ENCODE assay signal across 17 cellular contexts in the genomic region with DNA sequence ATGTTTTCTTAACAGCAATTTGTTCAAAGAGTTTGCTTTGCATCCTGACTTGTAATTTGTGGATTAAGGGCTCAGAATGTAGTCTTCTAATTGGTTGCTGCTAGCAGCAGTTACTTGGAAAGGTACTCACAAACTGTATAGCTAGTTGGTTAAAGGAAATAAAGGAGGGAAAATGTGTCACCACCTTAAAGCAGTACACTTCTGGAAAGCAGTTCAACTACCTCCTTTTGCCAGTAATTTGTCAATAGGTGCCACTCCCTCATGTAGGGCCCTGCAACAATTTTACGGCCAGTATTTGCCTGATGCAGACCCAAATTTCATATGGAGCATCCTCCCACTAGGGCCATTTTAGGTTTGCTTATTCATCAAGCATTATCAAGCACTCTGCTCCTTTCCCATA. TPM values are rescaled to one million over a fixed set of nuclear protein-coding genes. Genes with fewer than 3 reads are reported as not detected.
DNase-seq lines count a peak whose midpoint lies in the region; ATAC-seq, FAIRE-seq and TF ChIP-seq lines count a peak whose summit lies in the region.
"Had no signal": no experiment of that assay in that cellular context is flagged by ENCODE, and none has a peak within 500 bp of the region (broad histone marks: within the 10 kb centered on the region; RNA-seq: fewer than 3 reads in every experiment).

No MANE protein-coding gene starts in this region.

- H2AFZ ChIP-seq in hepatocyte (no peak overlapping the region), neural progenitor cell (replicated peaks) (no peak overlapping the region)

- intact Hi-C loops in breast epithelium (cut with DNase I; ENCODE audit: low total_unique reads) = no loop called here
- intact Hi-C loops in MCF 10A (cut with micrococcal nuclease) = no loop called here

- no peaks in the 10 kb centered on the region for H3K9me2 ChIP-seq in hepatocyte (replicated peaks; ENCODE audit: insufficient read depth)

- H3K4me1 ChIP-seq in breast epithelium = no peaks in the 10 kb centered on the region
- H3K4me1 ChIP-seq in hepatocyte (ENCODE audit: insufficient read depth) = peaks cover 49% of the 10 kb centered on the region
- H3K4me1 ChIP-seq in neural progenitor cell = peaks cover 17% of the 10 kb centered on the region
- H3K4me1 ChIP-seq: A549, Peyer's patch had no signal

- H3K4me3 Mint-ChIP-seq in MCF 10A (ENCODE audit: unreplicated experiment) = no peak overlapping the region
- H3K4me3 Mint-ChIP-seq in neural progenitor cell = no peak overlapping the region
- no peak overlapping the region for H3K4me3 Mint-ChIP-seq in stimulated activated naive B cell treated with anti-CD40 and anti-IgM and Interleukin-4, amounts not matched to agents 10 μg/mL and 1 μg/mL and 100 μg/mL, for 72 hours
- H3K4me3 Mint-ChIP-seq: CD4-positive, alpha-beta T cell had no signal

- CTCF ChIA-PET in MCF 10A (lab: Yijun Ruan, JAX) = no interaction called here

- H3K9ac ChIP-seq in neural progenitor cell = no peak overlapping the region

- H3K27ac ChIP-seq in breast epithelium = peak overlapping the region; percentile 62 to 66
- H3K27ac ChIP-seq in hepatocyte = peak overlapping the region; percentile 70
- no peak overlapping the region for H3K27ac ChIP-seq in neural progenitor cell
- H3K27ac ChIP-seq: A549 had no signal

- WGBS in hepatocyte (ENCODE audit: low lambda C conversion rate, missing lambda C conversion rate) = 62% methylated on average over 1 of the region's 1 CpG

- H3K4me3 ChIP-seq in breast epithelium (no peak overlapping the region), hepatocyte (no peak overlapping the region), neural progenitor cell (no peak overlapping the region)
- H3K4me3 ChIP-seq: A549, HAP-1 had no signal

- H3K27ac Mint-ChIP-seq in MCF 10A (ENCODE audit: low read depth, unreplicated experiment) (no peak overlapping the region), neural progenitor cell (peak overlapping the region; percentile 57)
- no peak overlapping the region for H3K27ac Mint-ChIP-seq in stimulated activated naive B cell treated with anti-CD40 and anti-IgM and Interleukin-4, amounts not matched to agents 10 μg/mL and 1 μg/mL and 100 μg/mL, for 72 hours
- H3K27ac Mint-ChIP-seq: CD4-positive, alpha-beta T cell had no signal

- H3K79me2 ChIP-seq in hepatocyte (peaks cover 52% of the 10 kb centered on the region), neural progenitor cell (ENCODE audit: low read depth) (no peaks in the 10 kb centered on the region)

- H3K4me2 ChIP-seq in hepatocyte (peak overlapping the region; percentile 60), neural progenitor cell (no peak overlapping the region)
- H3K4me2 ChIP-seq: A549 had no signal

- peaks cover 6% of the 10 kb centered on the region for H4K20me1 ChIP-seq in hepatocyte (ENCODE audit: insufficient read depth, poor library complexity, severe bottlenecking)
- H4K20me1 ChIP-seq in neural progenitor cell (ENCODE audit: low read depth) = no peaks in the 10 kb centered on the region

- H3K4me1 Mint-ChIP-seq in MCF 10A (ENCODE audit: insufficient read depth, unreplicated experiment) (peaks cover 11% of the 10 kb centered on the region), neural progenitor cell (peaks cover 34% of the 10 kb centered on the region)
- peaks cover 3 to 15% of the 10 kb centered on the region in 2 donors for H3K4me1 Mint-ChIP-seq in stimulated activated naive B cell treated with anti-CD40 and anti-IgM and Interleukin-4, amounts not matched to agents 10 μg/mL and 1 μg/mL and 100 μg/mL, for 72 hours

- no peak for FAIRE-seq in D721Med (lab: Jason Lieb, UNC)
- FAIRE-seq: A549 had no signal

- ATAC-seq in HG03175 (IDR thresholded peaks at IDR 0.05; ENCODE audit: unreplicated experiment) = no peak
- ATAC-seq in stimulated activated naive B cell treated with anti-CD40 and anti-IgM and Interleukin-4, amounts not matched to agents 10 μg/mL and 1 μg/mL and 100 μg/mL, for 72 hours (replicated peaks) = no peak
- ATAC-seq: A549 had no signal

- BruUV-seq in MCF 10A (replicated peaks; lab: Mats Ljungman, UMichigan) = no TSS peak

- DNase-seq in breast epithelium (ENCODE audit: low spot score in 2 of 2) = no peak
- DNase-seq in MCF 10A (ENCODE audit: unreplicated experiment) = no peak
- DNase-seq in hepatocyte (ENCODE audit: low spot score) = no peak
- no peak for DNase-seq in neural progenitor cell (ENCODE audit: low spot score)
- no peak for DNase-seq in D721Med (ENCODE audit: insufficient read length, low spot score)
- DNase-seq in stimulated activated naive B cell treated with anti-CD40 and anti-IgM and Interleukin-4, amounts not matched to agents 10 μg/mL and 1 μg/mL and 100 μg/mL, for 72 hours = no peak
- DNase-seq: CD4-positive, alpha-beta T cell; GF-D8; Kasumi-1; NCI-H1092 treated with DMSO at 0.1 percent for 48 hours; NCI-H1694; NCI-H2081 treated with DMSO at 0.1 percent for 48 hours; NCI-H524 treated with DMSO at 0.1 percent for 48 hours; Peyer's patch had no signal

- no peaks in the 10 kb centered on the region for H3K36me3 ChIP-seq in breast epithelium
- H3K36me3 ChIP-seq in hepatocyte (replicated peaks; ENCODE audit: insufficient read depth, low read depth) = no peaks in the 10 kb centered on the region
- H3K36me3 ChIP-seq in neural progenitor cell = no peaks in the 10 kb centered on the region
- H3K36me3 ChIP-seq: Peyer's patch had no signal

- no peaks in the 10 kb centered on the region for H3F3A ChIP-seq in neural progenitor cell (ENCODE audit: low read depth)

- no peak for TF ChIP-seq POLR2A in breast epithelium (IDR thresholded peaks at IDR 0.05)

- TF ChIP-seq CTCF in breast epithelium (IDR thresholded peaks at IDR 0.05) (no peak), MCF 10A (IDR thresholded peaks at IDR 0.05; ENCODE audit: unreplicated experiment) (no peak), hepatocyte (IDR thresholded peaks at IDR 0.05; ENCODE audit: poor library complexity) (no peak), neural progenitor cell (IDR thresholded peaks at IDR 0.05) (no peak), D721Med (IDR thresholded peaks at IDR 0.05; ENCODE audit: insufficient read depth, missing control alignments) (no peak)

- H3K36me3 Mint-ChIP-seq in MCF 10A (ENCODE audit: insufficient read depth, unreplicated experiment) = peaks cover 5% of the 10 kb centered on the region
- H3K36me3 Mint-ChIP-seq in neural progenitor cell = peaks cover 34% of the 10 kb centered on the region
- H3K36me3 Mint-ChIP-seq in stimulated activated naive B cell treated with anti-CD40 and anti-IgM and Interleukin-4, amounts not matched to agents 10 μg/mL and 1 μg/mL and 100 μg/mL, for 72 hours = peaks cover 2 to 6% of the 10 kb centered on the region in 2 donors

- H3K9me3 Mint-ChIP-seq in MCF 10A (ENCODE audit: unreplicated experiment) (no peaks in the 10 kb centered on the region), neural progenitor cell (no peaks in the 10 kb centered on the region)
- H3K9me3 Mint-ChIP-seq in stimulated activated naive B cell treated with anti-CD40 and anti-IgM and Interleukin-4, amounts not matched to agents 10 μg/mL and 1 μg/mL and 100 μg/mL, for 72 hours = no peaks in the 10 kb centered on the region
- H3K9me3 Mint-ChIP-seq: CD4-positive, alpha-beta T cell had no signal

- H3K9me3 ChIP-seq in breast epithelium = no peaks in the 10 kb centered on the region
- no peaks in the 10 kb centered on the region for H3K9me3 ChIP-seq in hepatocyte (ENCODE audit: low read depth)
- no peaks in the 10 kb centered on the region for H3K9me3 ChIP-seq in neural progenitor cell (ENCODE audit: low read depth)
- H3K9me3 ChIP-seq: A549, HAP-1, Peyer's patch had no signal

- H3K27me3 Mint-ChIP-seq in MCF 10A (ENCODE audit: insufficient read depth, unreplicated experiment) (peaks cover 70% of the 10 kb centered on the region), neural progenitor cell (ENCODE audit: insufficient read depth, low read depth) (peaks cover 7% of the 10 kb centered on the region)
- peaks cover 0 to 7% of the 10 kb centered on the region in 2 donors for H3K27me3 Mint-ChIP-seq in stimulated activated naive B cell treated with anti-CD40 and anti-IgM and Interleukin-4, amounts not matched to agents 10 μg/mL and 1 μg/mL and 100 μg/mL, for 72 hours
- H3K27me3 Mint-ChIP-seq: CD4-positive, alpha-beta T cell had no signal

- H3K27me3 ChIP-seq in breast epithelium (peaks cover 0 to 43% of the 10 kb centered on the region in 2 donors), hepatocyte (no peaks in the 10 kb centered on the region), neural progenitor cell (no peaks in the 10 kb centered on the region)
- H3K27me3 ChIP-seq: Peyer's patch had no signal

- POLR2A ChIA-PET in MCF 10A (lab: Yijun Ruan, JAX) = no interaction called here

RNA-seq across cellular contexts. Expression of a gene that starts 20.8 kb away (rescaled TPM):
- total RNA-seq in breast epithelium (10 to 100 TPM; 14.1 to 39.2 (median 23.0) TPM), MCF 10A (2022) (0.09 TPM in 1 of 2 replicates, not detected in the other), hepatocyte (93.3 and 94.6 TPM in 2 replicates), neural progenitor cell (ENCODE audit: low replicate concordance) (3.8 and 7.5 TPM in 2 replicates)
- polyA plus RNA-seq in hepatocyte = 52.1 and 53.0 TPM in 2 replicates
